Comparison of ENCODE assay signal across 8 cellular contexts in the genomic region with DNA sequence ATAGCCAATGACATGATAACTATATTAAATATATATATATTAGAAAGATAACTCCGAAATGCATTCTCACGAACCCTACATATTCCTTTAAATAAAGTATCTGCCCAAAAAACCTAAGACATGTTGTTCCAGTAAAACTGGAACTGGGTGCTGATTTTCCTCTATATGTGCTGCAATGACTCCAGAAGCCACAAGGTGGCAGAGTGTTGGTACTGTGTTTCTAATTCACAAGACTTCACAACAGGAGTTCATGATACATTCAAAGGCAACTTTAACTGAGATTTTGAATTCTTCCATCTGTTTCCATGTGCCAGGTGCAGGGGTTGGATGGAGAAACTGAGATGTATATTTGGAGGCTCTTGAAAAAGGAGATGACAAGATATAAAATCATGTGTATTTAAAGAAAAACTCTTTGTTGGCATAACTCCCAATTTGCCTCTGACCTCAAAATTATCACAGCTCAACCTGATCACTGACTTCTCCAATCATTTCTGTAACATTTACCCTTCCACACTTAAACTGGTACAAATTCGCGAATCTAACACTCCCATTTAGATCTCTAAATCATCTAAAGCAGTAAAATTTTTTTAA.
A peak's percentile ranks its signal among the peaks of the same experiment; 100 is the strongest.
DNase-seq lines count a peak whose midpoint lies in the region; ATAC-seq and TF ChIP-seq lines count a peak whose summit lies in the region.

No MANE protein-coding gene starts in this region.

- H3K27ac ChIP-seq in H9 (ENCODE audit: insufficient read length, low read depth, low read length) (no peak overlapping the region), smooth muscle cell (ENCODE audit: low read depth) (no peak overlapping the region)

- H3K23ac ChIP-seq in H9 (ENCODE audit: insufficient read length, low read depth, low read length): no peak overlapping the region

- H3K4me1 Mint-ChIP-seq in H9 (peaks cover 0 to 3% of the 10 kb centered on the region in 2 experiments; a peak in 1 of 4 replicates), T-helper 17 cell (no peaks in the 10 kb centered on the region)
- no peaks in the 10 kb centered on the region for H3K4me1 Mint-ChIP-seq in activated naive CD8-positive, alpha-beta T cell treated with anti-CD3 and anti-CD28 coated beads, Interleukin-2, amount 50 U/mL, for 24 hours

- H3K9ac ChIP-seq in H9 (ENCODE audit: extremely low read depth, insufficient read length, low read length) (no peak overlapping the region), smooth muscle cell (ENCODE audit: low read depth) (no peak overlapping the region)

- H3T11ph ChIP-seq in H9 (ENCODE audit: low read length): no peak overlapping the region

- H3K4me3 ChIP-seq in AG04449 (ENCODE audit: low read depth, low read length): no peak overlapping the region
- no peak overlapping the region for H3K4me3 ChIP-seq in smooth muscle cell

- no peaks in the 10 kb centered on the region for H3K9me3 Mint-ChIP-seq in H9
- no peaks in the 10 kb centered on the region for H3K9me3 Mint-ChIP-seq in activated naive CD8-positive, alpha-beta T cell treated with anti-CD3 and anti-CD28 coated beads, Interleukin-2, amount 50 U/mL, for 24 hours

- H3K4me3 Mint-ChIP-seq in H9 (no peak overlapping the region), T-helper 17 cell (no peak overlapping the region)
- no peak overlapping the region for H3K4me3 Mint-ChIP-seq in activated naive CD8-positive, alpha-beta T cell treated with anti-CD3 and anti-CD28 coated beads, Interleukin-2, amount 50 U/mL, for 24 hours

- DNase-seq in AG04449 (ENCODE audit: low read depth, low spot score) (peak; percentile 21), Daoy (ENCODE audit: low read depth) (peak; percentile 6), H9 (peak; percentile 42), NCI-H1092 treated with DMSO at 0.1 percent for 48 hours (lab: John Stamatoyannopoulos, UW) (peak; percentile 57), hepatic stellate cell (ENCODE audit: low spot score) (peak; percentile 3), smooth muscle cell (lab: John Stamatoyannopoulos, UW; ENCODE audit: unreplicated experiment) (no peak), T-helper 17 cell (no peak)
- peak; percentile 13 for DNase-seq in activated naive CD8-positive, alpha-beta T cell treated with anti-CD3 and anti-CD28 coated beads, Interleukin-2, amount 50 U/mL, for 24 hours

- no peaks in the 10 kb centered on the region for H3K79me1 ChIP-seq in H9 (ENCODE audit: insufficient read depth, low read depth, low read length, poor library complexity, severe bottlenecking)

- no peak overlapping the region for H3K18ac ChIP-seq in H9 (ENCODE audit: insufficient read length, low read depth, low read length)

- no peaks in the 10 kb centered on the region for H3K9me3 ChIP-seq in H9 (ENCODE audit: control insufficient read depth, low read depth, low read length)
- no peaks in the 10 kb centered on the region for H3K9me3 ChIP-seq in smooth muscle cell (replicated peaks; ENCODE audit: low read depth)
- no peaks in the 10 kb centered on the region for H3K9me3 ChIP-seq in T-helper 17 cell (ENCODE audit: control insufficient read depth, low read length, poor library complexity, severe bottlenecking)

- H2BK15ac ChIP-seq in H9 (ENCODE audit: low read depth, low read length): no peak overlapping the region

- H2BK5ac ChIP-seq in H9 (ENCODE audit: insufficient read length, low read length): no peak overlapping the region

- no peaks in the 10 kb centered on the region for H3K27me3 Mint-ChIP-seq in H9 (ENCODE audit: low read depth)
- H3K27me3 Mint-ChIP-seq in activated naive CD8-positive, alpha-beta T cell treated with anti-CD3 and anti-CD28 coated beads, Interleukin-2, amount 50 U/mL, for 24 hours: no peaks in the 10 kb centered on the region
- no peaks in the 10 kb centered on the region for H3K27me3 Mint-ChIP-seq in T-helper 17 cell

- H2AFZ ChIP-seq in H9 (ENCODE audit: low read length) (no peak overlapping the region), smooth muscle cell (ENCODE audit: low read depth) (no peak overlapping the region)

- WGBS in H9 (ENCODE audit: extremely low coverage, insufficient read length, low lambda C conversion rate): 100% methylated on average over 2 of the region's 4 CpGs
- WGBS in smooth muscle cell (ENCODE audit: low lambda C conversion rate): 10% methylated on average over 4 of the region's 4 CpGs

- H3K27me3 ChIP-seq in H9 (ENCODE audit: insufficient read depth, low read length) (no peaks in the 10 kb centered on the region), smooth muscle cell (ENCODE audit: low read depth) (no peaks in the 10 kb centered on the region)

- no peak overlapping the region for H3K4ac ChIP-seq in H9 (ENCODE audit: low read depth, low read length)

- POLR2A ChIA-PET in AG04449 (lab: Yijun Ruan, JAX): no interaction called here

- H3K23me2 ChIP-seq in H9 (ENCODE audit: insufficient read length, low read depth, low read length, poor library complexity, severe bottlenecking): no peaks in the 10 kb centered on the region

- no peak overlapping the region for H4K8ac ChIP-seq in H9 (replicated peaks; ENCODE audit: insufficient read length, low read depth, low read length)

- H3K14ac ChIP-seq in H9 (ENCODE audit: insufficient read depth, low read length): no peak overlapping the region

- H2BK120ac ChIP-seq in H9 (ENCODE audit: low read depth, low read length, poor library complexity, severe bottlenecking): no peak overlapping the region

- H3K56ac ChIP-seq in H9 (ENCODE audit: insufficient read length, low read depth, low read length): no peak overlapping the region

- H3K79me2 ChIP-seq in H9 (ENCODE audit: insufficient read depth, low read length) (no peaks in the 10 kb centered on the region), smooth muscle cell (ENCODE audit: low read depth) (no peaks in the 10 kb centered on the region)

- no peak overlapping the region for H2BK12ac ChIP-seq in H9 (ENCODE audit: insufficient read length, low read depth, low read length)

- H4K20me1 ChIP-seq in H9 (ENCODE audit: control insufficient read depth, insufficient read depth, insufficient read length) (no peaks in the 10 kb centered on the region), smooth muscle cell (ENCODE audit: low read depth) (no peaks in the 10 kb centered on the region)

- ATAC-seq in activated naive CD8-positive, alpha-beta T cell treated with anti-CD3 and anti-CD28 coated beads, Interleukin-2, amount 50 U/mL, for 24 hours: no peak
- no peak for ATAC-seq in T-helper 17 cell

- 0 out of 2 replicates have a peak, but pooled peaks cover 3% of the 10 kb centered on the region for H3K4me1 ChIP-seq in H9 (ENCODE audit: insufficient read depth, low read length)
- no peaks in the 10 kb centered on the region for H3K4me1 ChIP-seq in smooth muscle cell (ENCODE audit: low read depth)

- H3K36me3 Mint-ChIP-seq in H9 (ENCODE audit: insufficient read depth in 1 of 3, low read depth in 3 of 3): no peaks in the 10 kb centered on the region
- H3K36me3 Mint-ChIP-seq in activated naive CD8-positive, alpha-beta T cell treated with anti-CD3 and anti-CD28 coated beads, Interleukin-2, amount 50 U/mL, for 24 hours (ENCODE audit: low read depth): no peaks in the 10 kb centered on the region
- H3K36me3 Mint-ChIP-seq in T-helper 17 cell (ENCODE audit: low read depth): no peaks in the 10 kb centered on the region

- no peak overlapping the region for H2BK20ac ChIP-seq in H9 (ENCODE audit: low read depth, low read length, poor library complexity, severe bottlenecking)

- peak; percentile 74 for TF ChIP-seq CTCF in AG04449 (IDR thresholded peaks at IDR 0.05; ENCODE audit: insufficient read depth, low read length, missing control alignments)
- peak; percentile 82 for TF ChIP-seq CTCF in H9 (conservative IDR thresholded peaks at IDR 0.05)
- TF ChIP-seq CTCF in smooth muscle cell (IDR thresholded peaks at IDR 0.05; ENCODE audit: borderline replicate concordance, insufficient read depth, poor library complexity, severe bottlenecking): peak; percentile 86

- H3K4me2 ChIP-seq in H9 (ENCODE audit: insufficient read depth, insufficient read length, low read length) (no peak overlapping the region), smooth muscle cell (no peak overlapping the region)

- H4K5ac ChIP-seq in H9 (ENCODE audit: insufficient read length, low read depth, low read length): no peak overlapping the region

- H4K91ac ChIP-seq in H9 (ENCODE audit: insufficient read length, low read depth, low read length): no peak overlapping the region

- CTCF ChIA-PET in AG04449 (lab: Yijun Ruan, JAX): interaction anchor here (0.7 to 3.2 kb wide), 10 partner anchors 10 to 547 kb away, joined by 3 to 39 read pairs (median 8); no protein-coding TSS in a partner anchor

- no peaks in the 10 kb centered on the region for H3K36me3 ChIP-seq in smooth muscle cell (ENCODE audit: low read depth)

- H2AK5ac ChIP-seq in H9 (ENCODE audit: insufficient read length, low read length): no peak overlapping the region

- H3K27ac Mint-ChIP-seq in H9 (no peak overlapping the region), T-helper 17 cell (no peak overlapping the region)
- H3K27ac Mint-ChIP-seq in activated naive CD8-positive, alpha-beta T cell treated with anti-CD3 and anti-CD28 coated beads, Interleukin-2, amount 50 U/mL, for 24 hours: no peak overlapping the region

- H3F3A ChIP-seq in smooth muscle cell (ENCODE audit: low read depth): no peaks in the 10 kb centered on the region

Comparison
In these comparisons a context has a peak if more than half of its experiments do, and no peak if none do; other contexts are left out.
1. DNase-seq: peak in AG04449 (single experiment), Daoy (single experiment), H9 (single experiment), NCI-H1092 treated with DMSO at 0.1 percent for 48 hours (single experiment), activated naive CD8-positive, alpha-beta T cell treated with anti-CD3 and anti-CD28 coated beads, Interleukin-2, amount 50 U/mL, for 24 hours (single experiment) and hepatic stellate cell (single experiment); none in smooth muscle cell (single experiment) and T-helper 17 cell (0 of 3).
2. Peak in every context shown above with its lines, with median percentiles within 50 percentile points of each other: CTCF ChIP-seq.